ENCODE assay signal across 35 cellular contexts in genomic region chr4:75168548-75168947, GRCh38.
"Had no signal": no experiment of that assay in that cellular context is flagged by ENCODE, and none has a peak within 500 bp of the region (broad histone marks: within the 10 kb centered on the region; RNA-seq: fewer than 3 reads in every experiment).

No MANE protein-coding gene starts in this region.

- ATAC-seq: activated CD8-positive, alpha-beta memory T cell treated with anti-CD3 and anti-CD28 coated beads, Interleukin-2, amount 10 ng/mL, durations not matched to agents 7 days and 5 days; activated naive CD8-positive, alpha-beta T cell treated with anti-CD3 and anti-CD28 coated beads, Interleukin-2, amount 50 U/mL, for 24 hours; Right ventricle myocardium inferior had no signal

- H3K36me3 ChIP-seq: brain microvascular endothelial cell, WERI-Rb-1 had no signal

- H3K27ac ChIP-seq: brain microvascular endothelial cell, PC-9, RWPE1, WERI-Rb-1 had no signal

- H3K4me3 Mint-ChIP-seq: activated CD4-positive, alpha-beta memory T cell treated with anti-CD3 and anti-CD28 coated beads, Interleukin-2, amount 10 ng/mL, durations not matched to agents 7 days and 5 days; activated CD8-positive, alpha-beta memory T cell treated with anti-CD3 and anti-CD28 coated beads, Interleukin-2, amount 10 ng/mL, durations not matched to agents 7 days and 5 days; activated naive CD4-positive, alpha-beta T cell treated with anti-CD3 and anti-CD28 coated beads, Interleukin-2, amount 10 ng/mL, durations not matched to agents 7 days and 5 days; activated naive CD8-positive, alpha-beta T cell; activated naive CD8-positive, alpha-beta T cell treated with anti-CD3 and anti-CD28 coated beads, Interleukin-2, amount 50 U/mL, for 24 hours had no signal

- H3K27ac Mint-ChIP-seq: activated CD4-positive, alpha-beta memory T cell treated with anti-CD3 and anti-CD28 coated beads, Interleukin-2, amount 10 ng/mL, durations not matched to agents 7 days and 5 days; activated CD8-positive, alpha-beta memory T cell treated with anti-CD3 and anti-CD28 coated beads, Interleukin-2, amount 10 ng/mL, durations not matched to agents 7 days and 5 days; activated naive CD4-positive, alpha-beta T cell treated with anti-CD3 and anti-CD28 coated beads, Interleukin-2, amount 10 ng/mL, durations not matched to agents 7 days and 5 days; activated naive CD8-positive, alpha-beta T cell; activated naive CD8-positive, alpha-beta T cell treated with anti-CD3 and anti-CD28 coated beads, Interleukin-2, amount 50 U/mL, for 24 hours had no signal

- H3K27me3 Mint-ChIP-seq: activated CD4-positive, alpha-beta memory T cell treated with anti-CD3 and anti-CD28 coated beads, Interleukin-2, amount 10 ng/mL, durations not matched to agents 7 days and 5 days; activated CD8-positive, alpha-beta memory T cell treated with anti-CD3 and anti-CD28 coated beads, Interleukin-2, amount 10 ng/mL, durations not matched to agents 7 days and 5 days; activated naive CD4-positive, alpha-beta T cell treated with anti-CD3 and anti-CD28 coated beads, Interleukin-2, amount 10 ng/mL, durations not matched to agents 7 days and 5 days; activated naive CD8-positive, alpha-beta T cell; activated naive CD8-positive, alpha-beta T cell treated with anti-CD3 and anti-CD28 coated beads, Interleukin-2, amount 50 U/mL, for 24 hours had no signal

- H3K4me1 Mint-ChIP-seq: activated CD4-positive, alpha-beta memory T cell treated with anti-CD3 and anti-CD28 coated beads, Interleukin-2, amount 10 ng/mL, durations not matched to agents 7 days and 5 days; activated naive CD4-positive, alpha-beta T cell treated with anti-CD3 and anti-CD28 coated beads, Interleukin-2, amount 10 ng/mL, durations not matched to agents 7 days and 5 days; activated naive CD8-positive, alpha-beta T cell treated with anti-CD3 and anti-CD28 coated beads, Interleukin-2, amount 50 U/mL, for 24 hours had no signal

- DNase-seq: activated CD4-positive, alpha-beta memory T cell treated with anti-CD3 and anti-CD28 coated beads, Interleukin-2, amount 10 ng/mL, durations not matched to agents 7 days and 5 days; activated CD4-positive, alpha-beta T cell treated with anti-CD3 and anti-CD28 coated beads for 1 hour; activated CD4-positive, alpha-beta T cell treated with anti-CD3 and anti-CD28 coated beads for 48 hours; activated CD4-positive, CD25-positive, alpha-beta regulatory T cell; activated CD8-positive, alpha-beta memory T cell treated with anti-CD3 and anti-CD28 coated beads for 24 hours; activated CD8-positive, alpha-beta memory T cell treated with anti-CD3 and anti-CD28 coated beads, Interleukin-2, amount 10 ng/mL, durations not matched to agents 7 days and 5 days; activated CD8-positive, alpha-beta memory T cell treated with anti-CD3 and anti-CD28 coated beads, Interleukin-2, amount 50 U/mL, for 48 hours; activated effector memory CD4-positive, alpha-beta T cell treated with Interleukin-2 at 50 U/mL for 16 hours; activated naive CD4-positive, alpha-beta T cell treated with anti-CD3 and anti-CD28 coated beads, Interleukin-2, amount 10 ng/mL, durations not matched to agents 7 days and 5 days; activated naive CD8-positive, alpha-beta T cell treated with anti-CD3 and anti-CD28 coated beads, Interleukin-2, amount 50 U/mL, for 24 hours; activated T-cell treated with anti-CD3 and anti-CD28 coated beads, Interleukin-2, amount 50 U/mL, for 48 hours; amniotic stem cell; aorta; brain microvascular endothelial cell; Karpas-422; KBM-7; NCI-H1092; NCI-H1436 treated with DMSO at 0.1 percent for 48 hours; NCI-H1694 treated with DMSO at 0.1 percent for 48 hours; NCI-H2029; NCI-H2107; NCI-H2171; NCI-H510A; NCI-H526 treated with DMSO at 0.1 percent for 48 hours; NCI-H774; PC-9; SIG-M5; SW 1271; T-helper 1 cell; T-helper 2 cell; T-helper 9 cell; WERI-Rb-1 had no signal

- H3K27me3 ChIP-seq: brain microvascular endothelial cell had no signal

- H3K4me3 ChIP-seq: PC-9 had no signal

- H3K36me3 Mint-ChIP-seq: activated CD8-positive, alpha-beta memory T cell treated with anti-CD3 and anti-CD28 coated beads, Interleukin-2, amount 10 ng/mL, durations not matched to agents 7 days and 5 days; activated naive CD4-positive, alpha-beta T cell treated with anti-CD3 and anti-CD28 coated beads, Interleukin-2, amount 10 ng/mL, durations not matched to agents 7 days and 5 days; activated naive CD8-positive, alpha-beta T cell had no signal
